Comparison of ENCODE assay signal across 9 cellular contexts in the genomic region with DNA sequence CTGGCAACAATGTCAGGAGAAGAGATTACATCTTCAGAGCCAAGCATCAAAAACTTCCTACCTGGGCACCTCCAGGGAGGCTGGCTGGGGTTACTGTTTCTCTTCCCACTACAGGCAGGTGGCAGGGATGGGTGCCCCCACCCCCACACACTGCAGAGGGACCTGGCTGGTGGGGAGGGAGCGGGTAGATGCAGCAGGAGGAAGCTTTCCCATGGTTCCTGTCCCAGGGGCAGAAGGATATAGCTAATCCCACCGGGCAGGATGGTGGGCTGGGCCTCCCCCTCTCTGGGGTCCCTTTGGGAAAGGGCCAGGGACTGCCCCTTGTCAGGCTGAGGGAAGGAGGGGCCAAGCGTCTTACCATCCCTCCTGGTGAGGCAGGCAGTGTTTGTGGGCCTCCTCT. TPM values are rescaled to one million over a fixed set of nuclear protein-coding genes. Genes with fewer than 3 reads are reported as not detected.
DNase-seq lines count a peak whose midpoint lies in the region; ATAC-seq and TF ChIP-seq lines count a peak whose summit lies in the region.
"Had no signal": no experiment of that assay in that cellular context is flagged by ENCODE, and none has a peak within 500 bp of the region (broad histone marks: within the 10 kb centered on the region; RNA-seq: fewer than 3 reads in every experiment).

No MANE protein-coding gene starts in this region.

- H3K4me3 Mint-ChIP-seq in mesothelial cell of epicardium, result peak overlapping the region; percentile 46

- H3K36me3 ChIP-seq in heart left ventricle (no peaks in the 10 kb centered on the region), urinary bladder (ENCODE audit: insufficient read depth) (no peaks in the 10 kb centered on the region), GM23248 (ENCODE audit: low read depth) (no peaks in the 10 kb centered on the region)

- no peaks in the 10 kb centered on the region for H3K36me3 Mint-ChIP-seq in mesothelial cell of epicardium

- H3K27ac ChIP-seq in heart left ventricle (peak overlapping the region; percentile 9 to 78 (median 66)), urinary bladder (ENCODE audit: low read depth) (no peak overlapping the region), GM23248 (no peak overlapping the region)

- H3K9me3 Mint-ChIP-seq in mesothelial cell of epicardium, result no peaks in the 10 kb centered on the region

- 26 to 50% (median 50%) methylated on average over 3 of the region's 3 CpGs; no CpG with 5 or more reads in 1 of the 4 donors for WGBS in heart left ventricle, 4 donors
- 55% methylated on average over 3 of the region's 3 CpGs for WGBS in urinary bladder
- WGBS in GM23248 (ENCODE audit: low coverage in 1 of 2, low lambda C conversion rate in 2 of 2, missing lambda C conversion rate in 2 of 2), 2 experiments, result 70 to 74% methylated on average over 3 of the region's 3 CpGs

- H3K9ac ChIP-seq in GM23248, result no peak overlapping the region

- no peaks in the 10 kb centered on the region for H3K9me2 ChIP-seq in GM23248 (ENCODE audit: insufficient read depth)

- H3K79me2 ChIP-seq in GM23248 (ENCODE audit: insufficient read depth), result no peaks in the 10 kb centered on the region

- H4K20me1 ChIP-seq in GM23248 (ENCODE audit: insufficient read depth), result no peaks in the 10 kb centered on the region

- peaks cover 65% of the 10 kb centered on the region for H3K27me3 Mint-ChIP-seq in mesothelial cell of epicardium (ENCODE audit: low read depth)

- no peak overlapping the region for H3K27ac Mint-ChIP-seq in mesothelial cell of epicardium

- peaks cover 5% of the 10 kb centered on the region for H3F3A ChIP-seq in GM23248 (ENCODE audit: insufficient read depth)

- H3K9me3 ChIP-seq in heart left ventricle (no peaks in the 10 kb centered on the region), GM23248 (ENCODE audit: low read depth) (no peaks in the 10 kb centered on the region)

- no peak overlapping the region for H2AFZ ChIP-seq in GM23248

- TF ChIP-seq POLR2A in heart left ventricle (IDR thresholded peaks at IDR 0.05) (no peak), erythroblast (IDR thresholded peaks at IDR 0.05; ENCODE audit: low read length) (no peak)

- in situ Hi-C loops in GM23248 (cut with MboI), result no loop called here

- H3K4me2 ChIP-seq in GM23248 (ENCODE audit: unreplicated experiment), result no peak overlapping the region

- H3K4me3 ChIP-seq in heart left ventricle (peak overlapping the region; percentile 40 to 88 (median 64)), urinary bladder (ENCODE audit: low read depth, low read length) (peak overlapping the region; percentile 63), GM23248 (no peak overlapping the region)

- ATAC-seq in heart left ventricle (no peak), Right ventricle myocardium superior (ENCODE audit: poor library complexity) (no peak)

- H3K4me1 Mint-ChIP-seq in mesothelial cell of epicardium, result peaks cover 7% of the 10 kb centered on the region

- H3K27me3 ChIP-seq in heart left ventricle (peaks cover 0 to 5% (median 0%) of the 10 kb centered on the region in 9 donors), GM23248 (replicated peaks; ENCODE audit: insufficient read depth) (no peaks in the 10 kb centered on the region)

- DNase-seq in heart left ventricle (no peak), Right ventricle myocardium superior (no peak), cerebellar cortex (ENCODE audit: low spot score) (peak; percentile 51), mesothelial cell of epicardium (ENCODE audit: low spot score in 2 of 2, unreplicated experiment in 2 of 2) (no peak), erythroblast (lab: John Stamatoyannopoulos, UW) (no peak), GM23248 (no peak)
- DNase-seq in effector CD4-positive, alpha-beta T cell, result no peak

- TF ChIP-seq CTCF in heart left ventricle (IDR thresholded peaks at IDR 0.05), result no peak
- TF ChIP-seq CTCF in mesothelial cell of epicardium (IDR thresholded peaks at IDR 0.05; ENCODE audit: unreplicated experiment), result no peak

- intact Hi-C loops in heart left ventricle (cut with DNase I) (loop anchor here in 4 of 10 donors (5.0 to 10.0 kb wide), 3 partner anchors 46 to 154 kb away; no protein-coding TSS in a partner anchor), Right ventricle myocardium superior (cut with DNase I) (no loop called here)

- H3K4me1 ChIP-seq in heart left ventricle (peaks cover 4 to 87% (median 49%) of the 10 kb centered on the region in 12 donors), urinary bladder (ENCODE audit: insufficient read depth) (no peaks in the 10 kb centered on the region), GM23248 (ENCODE audit: insufficient read depth) (peaks cover 11% of the 10 kb centered on the region; the same call in 1 of the 2 replicates)

RNA-seq across cellular contexts. Expression of a gene that starts 16.7 kb away (rescaled TPM):
- 10 to 100 TPM; 10.9 to 24.9 (median 19.8) TPM for total RNA-seq in heart left ventricle
- 10 to 100 TPM in 1 of 2 donors, 1 to 10 TPM in 1; 9.1 to 22.5 TPM for polyA plus RNA-seq in heart left ventricle
- total RNA-seq in Right ventricle myocardium superior, result 11.3 TPM
- 73.1 to 76.8 TPM (median 74.4 TPM) in 3 replicates for total RNA-seq in mesothelial cell of epicardium
- 41.1 TPM for total RNA-seq in urinary bladder
- 14.5 TPM for polyA plus RNA-seq in urinary bladder
- total RNA-seq in GM23248 (2014; rRNA removed; shearing (Covaris generic)), result 19.6 and 20.4 TPM in 2 replicates
- polyA plus RNA-seq in GM23248 (2016; fragmentation: Nextera tagmentation; extraction: Ambion mirVana), result 8.0 and 8.2 TPM in 2 replicates

RNA-seq across cellular contexts. Expression of a gene that starts 42.9 kb away (rescaled TPM):
- total RNA-seq in heart left ventricle, result under 1 TPM in 2 of 9 donors, not detected in 7; 0.06 to 0.19 TPM
- not detected for polyA plus RNA-seq in heart left ventricle
- not detected for total RNA-seq in Right ventricle myocardium superior
- 0.05 to 0.09 TPM in 2 of 3 replicates, not detected in the other for total RNA-seq in mesothelial cell of epicardium
- total RNA-seq in urinary bladder, result 0.26 TPM
- 0.03 TPM for polyA plus RNA-seq in urinary bladder
- not detected in 2 replicates for total RNA-seq in GM23248 (2014; rRNA removed; shearing (Covaris generic))
- not detected in 2 replicates for polyA plus RNA-seq in GM23248 (2016; fragmentation: Nextera tagmentation; extraction: Ambion mirVana)
- total RNA-seq: bronchial epithelial cell had no signal

Comparison
In these comparisons a context has a peak if more than half of its experiments do, and no peak if none do; other contexts are left out.
1. H3K27ac ChIP-seq: peak in heart left ventricle (12 of 12); none in urinary bladder (single experiment) and GM23248 (single experiment).